Comparison of ENCODE assay signal across 10 cellular contexts in genomic region chr20:41213150-41213820, GRCh38.
DNase-seq lines count a peak whose midpoint lies in the region; ATAC-seq lines count a peak whose summit lies in the region.
"Had no signal": no experiment of that assay in that cellular context is flagged by ENCODE, and none has a peak within 500 bp of the region (broad histone marks: within the 10 kb centered on the region; RNA-seq: fewer than 3 reads in every experiment).

No MANE protein-coding gene starts in this region.

- H3K4me1 Mint-ChIP-seq in activated naive CD4-positive, alpha-beta T cell treated with anti-CD3 and anti-CD28 coated beads for 36 hours (ENCODE audit: low read depth), result peaks cover 7% of the 10 kb centered on the region

- H3K4me3 Mint-ChIP-seq in activated naive CD4-positive, alpha-beta T cell treated with anti-CD3 and anti-CD28 coated beads for 36 hours, result no peak overlapping the region

- in situ Hi-C loops in ACHN (cut with HindIII; ENCODE audit: low pct_ligation_motif_present, low pct_unique_long_range_greater_than_20kb, low sequenced_read_pairs), result no loop called here

- CTCF ChIA-PET in activated naive CD4-positive, alpha-beta T cell treated with anti-CD3 and anti-CD28 coated beads for 36 hours (lab: Charles Lee), result interaction anchor here (2.3 kb wide), 1 partner anchor 20 kb away, joined by 5 read pairs; no protein-coding TSS in a partner anchor

- no peaks in the 10 kb centered on the region for H3K36me3 Mint-ChIP-seq in activated naive CD4-positive, alpha-beta T cell treated with anti-CD3 and anti-CD28 coated beads for 36 hours (ENCODE audit: low read depth)

- no peak overlapping the region for H3K27ac Mint-ChIP-seq in activated naive CD4-positive, alpha-beta T cell treated with anti-CD3 and anti-CD28 coated beads for 36 hours

- ATAC-seq in GM21717 (IDR thresholded peaks at IDR 0.05; ENCODE audit: unreplicated experiment), result no peak
- no peak for ATAC-seq in GM18511 (IDR thresholded peaks at IDR 0.05; ENCODE audit: unreplicated experiment)

- peaks cover 2% of the 10 kb centered on the region for H3K9me3 Mint-ChIP-seq in activated naive CD4-positive, alpha-beta T cell treated with anti-CD3 and anti-CD28 coated beads for 36 hours

- intact Hi-C loops in activated naive CD4-positive, alpha-beta T cell treated with anti-CD3 and anti-CD28 coated beads for 36 hours (cut with micrococcal nuclease), result no loop called here

- DNase-seq in ACHN (peak; percentile 6), LHCN-M2 (ENCODE audit: low read depth) (peak; percentile 53), amniotic epithelial cell (ENCODE audit: low read depth) (peak; percentile 55), hepatic stellate cell (ENCODE audit: low spot score) (peak; percentile 18)
- no peak for DNase-seq in activated CD8-positive, alpha-beta memory T cell treated with anti-CD3 and anti-CD28 coated beads for 24 hours
- DNase-seq in activated naive CD4-positive, alpha-beta T cell treated with anti-CD3 and anti-CD28 coated beads for 36 hours, result no peak
- DNase-seq: NCI-H1694 treated with DMSO at 0.1 percent for 48 hours, ovary had no signal

- H3K27me3 Mint-ChIP-seq in activated naive CD4-positive, alpha-beta T cell treated with anti-CD3 and anti-CD28 coated beads for 36 hours (ENCODE audit: low read depth), result no peaks in the 10 kb centered on the region

Comparison
In these comparisons a context has a peak if more than half of its experiments do, and no peak if none do; other contexts are left out.
1. DNase-seq: peak in ACHN (single experiment), LHCN-M2 (single experiment), amniotic epithelial cell (single experiment) and hepatic stellate cell (single experiment); none in activated CD8-positive, alpha-beta memory T cell treated with anti-CD3 and anti-CD28 coated beads for 24 hours (single experiment) and activated naive CD4-positive, alpha-beta T cell treated with anti-CD3 and anti-CD28 coated beads for 36 hours (single experiment).